ENCODE assay signal across 12 cellular contexts in the genomic region with DNA sequence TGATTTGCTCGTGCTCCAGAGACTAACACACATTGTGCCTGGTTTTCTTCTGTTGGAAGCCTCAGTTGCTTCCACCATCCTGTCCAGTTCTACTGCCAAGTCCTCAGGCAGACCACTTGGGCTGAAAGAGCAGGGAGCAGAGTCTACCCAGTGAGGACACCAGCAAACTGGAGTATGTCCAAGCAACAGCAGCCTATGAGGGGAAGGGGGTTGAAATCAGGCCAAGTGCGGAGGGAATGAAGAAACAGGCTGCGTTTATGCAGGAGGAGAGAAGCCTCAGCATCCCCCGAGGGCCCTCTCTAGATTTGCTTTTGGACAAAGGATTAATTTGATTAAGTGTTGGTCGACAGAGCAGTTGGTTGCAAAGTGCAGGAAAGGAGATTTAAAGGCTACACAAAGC. TPM values are rescaled to one million over a fixed set of nuclear protein-coding genes. Genes with fewer than 3 reads are reported as not detected.
A peak's percentile ranks its signal among the peaks of the same experiment; 100 is the strongest.
DNase-seq lines count a peak whose midpoint lies in the region; ATAC-seq and TF ChIP-seq lines count a peak whose summit lies in the region.
"Had no signal": no experiment of that assay in that cellular context is flagged by ENCODE, and none has a peak within 500 bp of the region (broad histone marks: within the 10 kb centered on the region; RNA-seq: fewer than 3 reads in every experiment).

No MANE protein-coding gene starts in this region.

- no peaks in the 10 kb centered on the region for H3K27me3 Mint-ChIP-seq in MCF 10A (ENCODE audit: insufficient read depth, unreplicated experiment)
- H3K27me3 Mint-ChIP-seq in T-cell, result no peaks in the 10 kb centered on the region
- H3K27me3 Mint-ChIP-seq in stimulated activated naive B cell treated with anti-CD40 and anti-IgM and Interleukin-4, amounts not matched to agents 10 μg/mL and 1 μg/mL and 100 μg/mL, for 72 hours, result no peaks in the 10 kb centered on the region

- H3K9me3 Mint-ChIP-seq in MCF 10A (ENCODE audit: unreplicated experiment), result no peaks in the 10 kb centered on the region
- H3K9me3 Mint-ChIP-seq in T-cell, result no peaks in the 10 kb centered on the region
- H3K9me3 Mint-ChIP-seq in stimulated activated naive B cell treated with anti-CD40 and anti-IgM and Interleukin-4, amounts not matched to agents 10 μg/mL and 1 μg/mL and 100 μg/mL, for 72 hours, result peaks cover 3 to 4% of the 10 kb centered on the region in 2 donors

- intact Hi-C loops in MCF 10A (cut with micrococcal nuclease) (no loop called here), breast epithelium (cut with DNase I; ENCODE audit: low total_unique reads) (no loop called here), lower lobe of right lung (cut with DNase I) (no loop called here)

- ATAC-seq in T-cell (replicated peaks in 1 of 4) (no peak), lower lobe of right lung (no peak), omental fat pad (ENCODE audit: low FRiP score) (no peak), HG03432 (IDR thresholded peaks at IDR 0.05; ENCODE audit: unreplicated experiment) (no peak)
- no peak for ATAC-seq in stimulated activated naive B cell treated with anti-CD40 and anti-IgM and Interleukin-4, amounts not matched to agents 10 μg/mL and 1 μg/mL and 100 μg/mL, for 72 hours (replicated peaks)
- ATAC-seq: HCT116 had no signal

- CTCF ChIA-PET in MCF 10A (lab: Yijun Ruan, JAX), result interaction anchor here (0.7 to 0.8 kb wide), 2 partner anchors 10 to 621 kb away, joined by 3 to 4 read pairs; no protein-coding TSS in a partner anchor
- CTCF ChIA-PET in T-cell (lab: Charles Lee), result no interaction called here

- no peak overlapping the region for H3K4me3 ChIP-seq in breast epithelium
- no peak overlapping the region for H3K4me3 ChIP-seq in lower lobe of right lung
- H3K4me3 ChIP-seq: cardiac muscle cell had no signal

- H3K9me3 ChIP-seq in breast epithelium (no peaks in the 10 kb centered on the region), lower lobe of right lung (no peaks in the 10 kb centered on the region)

- DNase-seq in MCF 10A (ENCODE audit: unreplicated experiment), result peak; percentile 32
- no peak for DNase-seq in breast epithelium (ENCODE audit: low spot score in 2 of 2)
- no peak for DNase-seq in T-cell
- peak; percentile 31 for DNase-seq in epidermal melanocyte (ENCODE audit: insufficient read length, low spot score)
- no peak for DNase-seq in stimulated activated naive B cell treated with anti-CD40 and anti-IgM and Interleukin-4, amounts not matched to agents 10 μg/mL and 1 μg/mL and 100 μg/mL, for 72 hours
- DNase-seq in lower lobe of right lung, result no peak
- DNase-seq in omental fat pad (ENCODE audit: low spot score), result no peak
- DNase-seq: midbrain, NCI-H2081 treated with DMSO at 0.1 percent for 48 hours had no signal

- TF ChIP-seq CTCF in MCF 10A (IDR thresholded peaks at IDR 0.05; ENCODE audit: unreplicated experiment), result no peak
- TF ChIP-seq CTCF in breast epithelium (IDR thresholded peaks at IDR 0.05), result no peak
- TF ChIP-seq CTCF in lower lobe of right lung (IDR thresholded peaks at IDR 0.05), result no peak
- TF ChIP-seq CTCF in omental fat pad (IDR thresholded peaks at IDR 0.05), result no peak

- no peaks in the 10 kb centered on the region for H3K36me3 Mint-ChIP-seq in MCF 10A (ENCODE audit: insufficient read depth, unreplicated experiment)
- H3K36me3 Mint-ChIP-seq in T-cell, result peaks cover 23% of the 10 kb centered on the region
- H3K36me3 Mint-ChIP-seq in stimulated activated naive B cell treated with anti-CD40 and anti-IgM and Interleukin-4, amounts not matched to agents 10 μg/mL and 1 μg/mL and 100 μg/mL, for 72 hours, result peaks cover 51 to 72% of the 10 kb centered on the region in 2 donors

- H3K4me1 Mint-ChIP-seq in MCF 10A (ENCODE audit: insufficient read depth, unreplicated experiment), result peaks cover 10% of the 10 kb centered on the region
- H3K4me1 Mint-ChIP-seq in T-cell, result peaks cover 98 to 99% (median 99%) of the 10 kb centered on the region in 3 donors
- peaks cover 69 to 93% of the 10 kb centered on the region in 2 donors for H3K4me1 Mint-ChIP-seq in stimulated activated naive B cell treated with anti-CD40 and anti-IgM and Interleukin-4, amounts not matched to agents 10 μg/mL and 1 μg/mL and 100 μg/mL, for 72 hours

- H3K27ac ChIP-seq in breast epithelium (no peak overlapping the region), lower lobe of right lung (no peak overlapping the region)
- H3K27ac ChIP-seq: cardiac muscle cell had no signal

- H3K4me1 ChIP-seq in breast epithelium (peaks cover 0 to 12% of the 10 kb centered on the region in 2 donors), lower lobe of right lung (peaks cover 48% of the 10 kb centered on the region)

- no TSS peak for BruUV-seq in MCF 10A (replicated peaks; lab: Mats Ljungman, UMichigan)

- H3K4me3 Mint-ChIP-seq in MCF 10A (ENCODE audit: unreplicated experiment) (no peak overlapping the region), T-cell (peak overlapping the region in 2 of 3 donors; percentile 60 to 67)
- peak overlapping the region; percentile 29 to 71 for H3K4me3 Mint-ChIP-seq in stimulated activated naive B cell treated with anti-CD40 and anti-IgM and Interleukin-4, amounts not matched to agents 10 μg/mL and 1 μg/mL and 100 μg/mL, for 72 hours

- H3K27ac Mint-ChIP-seq in MCF 10A (ENCODE audit: low read depth, unreplicated experiment) (no peak overlapping the region), T-cell (peak overlapping the region; percentile 94 to 95)
- peak overlapping the region; percentile 94 for H3K27ac Mint-ChIP-seq in stimulated activated naive B cell treated with anti-CD40 and anti-IgM and Interleukin-4, amounts not matched to agents 10 μg/mL and 1 μg/mL and 100 μg/mL, for 72 hours

- no peak for TF ChIP-seq POLR2A in breast epithelium (IDR thresholded peaks at IDR 0.05)

- no peaks in the 10 kb centered on the region for H3K27me3 ChIP-seq in breast epithelium
- no peaks in the 10 kb centered on the region for H3K27me3 ChIP-seq in lower lobe of right lung (ENCODE audit: low read depth)
- H3K27me3 ChIP-seq: cardiac muscle cell had no signal

- POLR2A ChIA-PET in MCF 10A (lab: Yijun Ruan, JAX) (no interaction called here), T-cell (lab: Charles Lee) (no interaction called here)

- H3K36me3 ChIP-seq in breast epithelium, result no peaks in the 10 kb centered on the region
- peaks cover 5% of the 10 kb centered on the region for H3K36me3 ChIP-seq in lower lobe of right lung
- H3K36me3 ChIP-seq: cardiac muscle cell had no signal

RNA-seq across cellular contexts. Expression of gene DOCK2, which starts 14.5 kb away (rescaled TPM):
- 0.39 and 0.42 TPM in 2 replicates for total RNA-seq in MCF 10A (2022)
- 10 to 100 TPM; 13.4 to 43.8 (median 19.8) TPM for total RNA-seq in breast epithelium
- total RNA-seq in T-cell, result 100 to 1,000 TPM; 168 to 303 (median 197) TPM
- total RNA-seq in lower lobe of right lung, result 108 TPM
- total RNA-seq in omental fat pad, result 10 to 100 TPM; 28.4 to 55.6 (median 41.3) TPM

Comparison
In these comparisons a context has a peak if more than half of its experiments do, and no peak if none do; other contexts are left out.
1. DNase-seq: peak in MCF 10A (single experiment) and epidermal melanocyte (single experiment); none in breast epithelium (0 of 2), T-cell (0 of 34), stimulated activated naive B cell treated with anti-CD40 and anti-IgM and Interleukin-4, amounts not matched to agents 10 μg/mL and 1 μg/mL and 100 μg/mL, for 72 hours (single experiment), lower lobe of right lung (single experiment) and omental fat pad (single experiment).
2. RNA of gene DOCK2, which starts 14.5 kb away (total RNA-seq): 168 to 303 TPM in T-cell, 108 TPM in lower lobe of right lung (single experiment), 28.4 to 55.6 TPM in omental fat pad and 13.4 to 43.8 TPM in breast epithelium; 0.39 to 0.42 TPM in MCF 10A; every median in the first group is over 10 times any median in the second.